24 cellular contexts compared by ENCODE assay signal in genomic region chr1:117824612-117825011, GRCh38.
DNase-seq lines count a peak whose midpoint lies in the region; ATAC-seq and TF ChIP-seq lines count a peak whose summit lies in the region.
"Had no signal": no experiment of that assay in that cellular context is flagged by ENCODE, and none has a peak within 500 bp of the region (broad histone marks: within the 10 kb centered on the region; RNA-seq: fewer than 3 reads in every experiment).

No MANE protein-coding gene starts in this region.

- TF ChIP-seq CTCF in body of pancreas (IDR thresholded peaks at IDR 0.05) (no peak), tibial artery (IDR thresholded peaks at IDR 0.05) (no peak)

- H3K4me1 ChIP-seq in body of pancreas, result peaks cover 72% of the 10 kb centered on the region
- peaks cover 0 to 82% (median 54%) of the 10 kb centered on the region in 4 donors for H3K4me1 ChIP-seq in tibial artery

- ATAC-seq in body of pancreas (no peak), left ventricle myocardium superior (peak; percentile 47), GM18498 (IDR thresholded peaks at IDR 0.05; ENCODE audit: unreplicated experiment) (no peak)
- ATAC-seq: CD8-positive, alpha-beta T cell; left colon; naive thymus-derived CD4-positive, alpha-beta T cell; stimulated activated naive B cell treated with anti-CD40 and anti-IgM and Interleukin-4, amounts not matched to agents 10 μg/mL and 1 μg/mL and 100 μg/mL, for 72 hours had no signal

- DNase-seq in LoVo (ENCODE audit: low spot score), result peak; percentile 9
- DNase-seq in body of pancreas, result peak in 2 of 4 donors; percentile 18 to 34
- DNase-seq in left ventricle myocardium superior, result peak; percentile 33
- DNase-seq in tibial artery, result peak; percentile 33 to 66
- no peak for DNase-seq in stimulated activated CD4-positive, alpha-beta T cell treated with anti-CD3 and anti-CD28 coated beads, Interleukin-15, amount 100 ng/mL, for 24 hours
- no peak for DNase-seq in posterior vena cava (ENCODE audit: low spot score)
- DNase-seq: activated CD4-positive, alpha-beta T cell treated with anti-CD3 and anti-CD28 coated beads, Interleukin-2, amount 10 ng/mL, durations not matched to agents 24 days and 14 days; activated naive CD4-positive, alpha-beta T cell treated with anti-CD3 and anti-CD28 coated beads, Interleukin-2, amount 10 ng/mL, durations not matched to agents 7 days and 5 days; AML-193; amniotic stem cell; CD8-positive, alpha-beta T cell; central memory CD4-positive, alpha-beta T cell; GDM1; H7; left colon; naive thymus-derived CD4-positive, alpha-beta T cell; NCI-H1694; NCI-H2171 treated with DMSO at 0.1 percent for 48 hours; NCI-H524 treated with DMSO at 0.1 percent for 48 hours; occipital lobe; stimulated activated CD4-positive, alpha-beta T cell treated with anti-CD3 and anti-CD28 coated beads, Interleukin-4, amount 100 ng/mL, for 1 hour; stimulated activated naive B cell treated with anti-CD40 and anti-IgM and Interleukin-4, amounts not matched to agents 10 μg/mL and 1 μg/mL and 100 μg/mL, for 72 hours had no signal

- no peak overlapping the region for H3K4me3 ChIP-seq in body of pancreas
- no peak overlapping the region for H3K4me3 ChIP-seq in tibial artery

- intact Hi-C loops in body of pancreas (cut with DNase I), result no loop called here
- intact Hi-C loops in left ventricle myocardium superior (cut with micrococcal nuclease), result no loop called here
- intact Hi-C loops in tibial artery (cut with DNase I; ENCODE audit: low total_unique reads), result no loop called here
- intact Hi-C loops in posterior vena cava (cut with DNase I), result no loop called here

- H3K9me3 ChIP-seq in body of pancreas (no peaks in the 10 kb centered on the region), tibial artery (no peaks in the 10 kb centered on the region)

- no peaks in the 10 kb centered on the region for H3K27me3 ChIP-seq in body of pancreas
- no peaks in the 10 kb centered on the region for H3K27me3 ChIP-seq in tibial artery

- TF ChIP-seq POLR2A in body of pancreas (IDR thresholded peaks at IDR 0.05), result no peak

- H3K36me3 ChIP-seq in body of pancreas (replicated peaks in 1 of 2; ENCODE audit: insufficient read depth in 1 of 2, low read depth in 2 of 2), result no peaks in the 10 kb centered on the region
- H3K36me3 ChIP-seq in tibial artery, result no peaks in the 10 kb centered on the region

- H3K27ac ChIP-seq in body of pancreas (peak overlapping the region in 3 of 4 donors; percentile 4 to 40 (median 25)), tibial artery (peak overlapping the region; percentile 69 to 83)
- H3K27ac ChIP-seq: KMS-11 had no signal

- 30 to 35% methylated on average over 1 of the region's 1 CpG for WGBS in body of pancreas, 2 donors

Comparison
In these comparisons a context has a peak if more than half of its experiments do, and no peak if none do; other contexts are left out.
1. DNase-seq: peak in LoVo (single experiment), left ventricle myocardium superior (single experiment) and tibial artery (2 of 2); none in stimulated activated CD4-positive, alpha-beta T cell treated with anti-CD3 and anti-CD28 coated beads, Interleukin-15, amount 100 ng/mL, for 24 hours (single experiment) and posterior vena cava (single experiment).